20 cellular contexts compared by ENCODE assay signal in the genomic region with DNA sequence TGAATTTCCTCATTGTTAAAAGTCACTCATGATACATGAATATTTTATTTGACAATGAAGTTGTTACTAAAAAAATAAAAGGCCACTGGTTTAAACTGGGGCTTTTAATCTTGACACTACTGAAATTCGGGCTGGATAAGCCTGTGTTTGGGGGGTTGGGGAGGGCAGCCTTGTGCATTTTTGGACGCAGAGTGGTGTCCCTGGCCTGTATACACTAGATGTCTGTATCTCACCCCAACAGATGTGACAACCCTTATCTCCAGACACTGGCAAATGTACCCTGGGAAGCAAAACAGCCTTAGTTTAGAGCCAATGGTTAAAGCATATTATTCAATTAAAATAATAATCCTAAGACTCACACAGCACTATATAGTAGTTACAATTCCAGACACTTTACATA.
"Had no signal": no experiment of that assay in that cellular context is flagged by ENCODE, and none has a peak within 500 bp of the region (broad histone marks: within the 10 kb centered on the region; RNA-seq: fewer than 3 reads in every experiment).

No MANE protein-coding gene starts in this region.

- H3K27ac Mint-ChIP-seq: activated CD4-positive, alpha-beta memory T cell treated with anti-CD3 and anti-CD28 coated beads for 36 hours; activated naive CD8-positive, alpha-beta T cell; brain; WTC11 had no signal

- H3K36me3 Mint-ChIP-seq: activated CD4-positive, alpha-beta memory T cell treated with anti-CD3 and anti-CD28 coated beads for 36 hours; brain; WTC11 had no signal

- H3K4me1 Mint-ChIP-seq: brain had no signal

- ATAC-seq: activated T-cell treated with anti-CD3 and anti-CD28 coated beads, Interleukin-2, amount 50 U/mL, for 4 hours; WTC11 had no signal

- H3K4me3 Mint-ChIP-seq: activated CD4-positive, alpha-beta memory T cell treated with anti-CD3 and anti-CD28 coated beads for 36 hours; activated naive CD8-positive, alpha-beta T cell; activated T-cell treated with anti-CD3 and anti-CD28 coated beads, Interleukin-2, amount 50 U/mL, for 4 hours; brain; WTC11 had no signal

- DNase-seq: activated CD4-positive, alpha-beta memory T cell treated with anti-CD3 and anti-CD28 coated beads for 36 hours; activated CD4-positive, alpha-beta T cell treated with anti-CD3 and anti-CD28 coated beads for 48 hours; activated CD4-positive, CD25-positive, alpha-beta regulatory T cell treated with anti-CD3 and anti-CD28 coated beads, Interleukin-2, amount 50 U/mL, for 72 hours; activated CD8-positive, alpha-beta memory T cell treated with anti-CD3 and anti-CD28 coated beads for 24 hours; activated effector memory CD4-positive, alpha-beta T cell treated with anti-CD3 and anti-CD28 coated beads, Interleukin-2, amount 50 U/mL, for 16 hours; activated naive CD4-positive, alpha-beta T cell treated with Interleukin-2 at 50 U/mL for 16 hours; activated T-cell treated with anti-CD3 and anti-CD28 coated beads, Interleukin-2, amount 50 U/mL, for 4 hours; amygdala; Karpas-422; NCI-H146; NCI-H187 treated with DMSO at 0.1 percent for 48 hours; NCI-H2081 treated with DMSO at 0.1 percent for 48 hours; NCI-H446; NCI-H524; SW 1271; T-helper 9 cell had no signal

- H3K9me3 Mint-ChIP-seq: activated CD4-positive, alpha-beta memory T cell treated with anti-CD3 and anti-CD28 coated beads for 36 hours; activated T-cell treated with anti-CD3 and anti-CD28 coated beads, Interleukin-2, amount 50 U/mL, for 4 hours; brain; WTC11 had no signal

- H3K27ac ChIP-seq: SK-N-MC had no signal

- H3K27me3 Mint-ChIP-seq: activated CD4-positive, alpha-beta memory T cell treated with anti-CD3 and anti-CD28 coated beads for 36 hours; activated naive CD8-positive, alpha-beta T cell; brain had no signal

- H3K4me3 ChIP-seq: SK-N-MC had no signal
